ENCODE assay signal across 10 cellular contexts in genomic region chr10:45557275-45557905, GRCh38.
DNase-seq lines count a peak whose midpoint lies in the region; ATAC-seq and TF ChIP-seq lines count a peak whose summit lies in the region.
"Had no signal": no experiment of that assay in that cellular context is flagged by ENCODE, and none has a peak within 500 bp of the region (broad histone marks: within the 10 kb centered on the region; RNA-seq: fewer than 3 reads in every experiment).

No MANE protein-coding gene starts in this region.

- H3K4me1 Mint-ChIP-seq in stimulated activated naive CD8-positive, alpha-beta T cell treated with anti-CD3 and anti-CD28 coated beads, Interleukin-15, Interleukin-2, amounts not matched to agents 100 ng/mL and 50 ng/mL, for 24 hours (ENCODE audit: low read depth): peaks cover 41% of the 10 kb centered on the region

- H3K27ac ChIP-seq in MM.1S (ENCODE audit: low read length) (no peak overlapping the region), ovary (no peak overlapping the region)
- H3K27ac ChIP-seq: transverse colon had no signal

- H3K9me3 ChIP-seq in MM.1S (replicated peaks; ENCODE audit: insufficient read depth, low read length) (no peaks in the 10 kb centered on the region), ovary (no peaks in the 10 kb centered on the region)
- H3K9me3 ChIP-seq: transverse colon had no signal

- H3K27me3 Mint-ChIP-seq in stimulated activated naive CD8-positive, alpha-beta T cell treated with anti-CD3 and anti-CD28 coated beads, Interleukin-15, Interleukin-2, amounts not matched to agents 100 ng/mL and 50 ng/mL, for 24 hours: no peaks in the 10 kb centered on the region

- no peaks in the 10 kb centered on the region for H3K9me3 Mint-ChIP-seq in stimulated activated naive CD8-positive, alpha-beta T cell treated with anti-CD3 and anti-CD28 coated beads, Interleukin-15, Interleukin-2, amounts not matched to agents 100 ng/mL and 50 ng/mL, for 24 hours

- peak; percentile 11 for DNase-seq in activated gamma-delta T cell treated with Interleukin-2 at 50 U/mL for 16 hours
- no peak for DNase-seq in activated gamma-delta T cell (lab: John Stamatoyannopoulos, UW)
- peak; percentile 28 for DNase-seq in MM.1S
- peak; percentile 44 for DNase-seq in choroid plexus epithelial cell (ENCODE audit: low read depth)
- no peak for DNase-seq in ovary
- DNase-seq in NK-92 treated with Interleukin-12 subunit alpha and Interleukin-12 subunit beta, amount 100 ng/mL, for 24 hours (lab: John Stamatoyannopoulos, UW): no peak
- DNase-seq: activated CD8-positive, alpha-beta memory T cell treated with anti-CD3 and anti-CD28 coated beads, Interleukin-2, amount 50 U/mL, for 4 hours; transverse colon had no signal

- peak overlapping the region; percentile 62 for H3K4me2 ChIP-seq in MM.1S (ENCODE audit: low read depth, low read length)

- ATAC-seq in GM21526 (IDR thresholded peaks at IDR 0.05; ENCODE audit: low FRiP score, unreplicated experiment): no peak

- no peaks in the 10 kb centered on the region for H3F3A ChIP-seq in MM.1S (ENCODE audit: insufficient read depth, low read length)

- H3K36me3 Mint-ChIP-seq in stimulated activated naive CD8-positive, alpha-beta T cell treated with anti-CD3 and anti-CD28 coated beads, Interleukin-15, Interleukin-2, amounts not matched to agents 100 ng/mL and 50 ng/mL, for 24 hours (ENCODE audit: low read depth): peaks cover 12% of the 10 kb centered on the region

- H4K20me1 ChIP-seq in MM.1S (ENCODE audit: insufficient read depth, low read length): no peaks in the 10 kb centered on the region

- H3K36me3 ChIP-seq in MM.1S (replicated peaks; ENCODE audit: insufficient read depth, low read length): no peaks in the 10 kb centered on the region
- no peaks in the 10 kb centered on the region for H3K36me3 ChIP-seq in ovary
- H3K36me3 ChIP-seq: transverse colon had no signal

- H3K9ac ChIP-seq in MM.1S (ENCODE audit: low read length): no peak overlapping the region

- WGBS in ovary, 3 donors: 59 to 72% (median 64%) methylated on average over 9 of the region's 9 CpGs

- H3K9me2 ChIP-seq in MM.1S (replicated peaks; ENCODE audit: insufficient read depth, low read length): no peaks in the 10 kb centered on the region

- intact Hi-C loops in ovary (cut with DNase I): no loop called here

- TF ChIP-seq EP300 in ovary (IDR thresholded peaks at IDR 0.05): no peak

- H3K27ac Mint-ChIP-seq in stimulated activated naive CD8-positive, alpha-beta T cell treated with anti-CD3 and anti-CD28 coated beads, Interleukin-15, Interleukin-2, amounts not matched to agents 100 ng/mL and 50 ng/mL, for 24 hours: peak overlapping the region; percentile 78

- peak overlapping the region; percentile 61 for H2AFZ ChIP-seq in MM.1S (ENCODE audit: low read length)

- peak overlapping the region; percentile 53 for H3K4me3 Mint-ChIP-seq in stimulated activated naive CD8-positive, alpha-beta T cell treated with anti-CD3 and anti-CD28 coated beads, Interleukin-15, Interleukin-2, amounts not matched to agents 100 ng/mL and 50 ng/mL, for 24 hours

- TF ChIP-seq CTCF in MM.1S (IDR thresholded peaks at IDR 0.05; ENCODE audit: low read length) (no peak), choroid plexus epithelial cell (conservative IDR thresholded peaks at IDR 0.05; ENCODE audit: low read depth, low read length) (no peak), ovary (IDR thresholded peaks at IDR 0.05) (no peak)

- no peak for TF ChIP-seq POLR2A in ovary (IDR thresholded peaks at IDR 0.05)

- H3K4me3 ChIP-seq in MM.1S (ENCODE audit: low read length) (no peak overlapping the region), choroid plexus epithelial cell (ENCODE audit: low read depth, low read length) (no peak overlapping the region), ovary (no peak overlapping the region)
- H3K4me3 ChIP-seq: transverse colon had no signal

- H3K27me3 ChIP-seq in MM.1S (replicated peaks; ENCODE audit: insufficient read depth, low read length) (no peaks in the 10 kb centered on the region), ovary (no peaks in the 10 kb centered on the region)
- H3K27me3 ChIP-seq: transverse colon had no signal

- H3K4me1 ChIP-seq in MM.1S (ENCODE audit: low read length): peaks cover 13% of the 10 kb centered on the region
- peaks cover 6% of the 10 kb centered on the region for H3K4me1 ChIP-seq in ovary (ENCODE audit: insufficient read depth)

- no peaks in the 10 kb centered on the region for H3K79me2 ChIP-seq in MM.1S (ENCODE audit: low read length)

Comparison
In these comparisons a context has a peak if more than half of its experiments do, and no peak if none do; other contexts are left out.
1. DNase-seq: peak in activated gamma-delta T cell treated with Interleukin-2 at 50 U/mL for 16 hours (single experiment), MM.1S (single experiment) and choroid plexus epithelial cell (single experiment); none in activated gamma-delta T cell (single experiment), ovary (0 of 5) and NK-92 treated with Interleukin-12 subunit alpha and Interleukin-12 subunit beta, amount 100 ng/mL, for 24 hours (single experiment).